In genomic region chr18:21053127-21053526, GRCh38 we compare ENCODE assay signal across 11 cellular contexts. TPM values are rescaled to one million over a fixed set of nuclear protein-coding genes. Genes with fewer than 3 reads are reported as not detected.
DNase-seq lines count a peak whose midpoint lies in the region; ATAC-seq and TF ChIP-seq lines count a peak whose summit lies in the region.
"Had no signal": no experiment of that assay in that cellular context is flagged by ENCODE, and none has a peak within 500 bp of the region (broad histone marks: within the 10 kb centered on the region; RNA-seq: fewer than 3 reads in every experiment).

No MANE protein-coding gene starts in this region.

- H3K9me2 ChIP-seq in PC-3 (replicated peaks; ENCODE audit: low read length), result no peaks in the 10 kb centered on the region

- CTCF ChIA-PET in PC-3 (lab: Charles Lee), result no interaction called here

- intact Hi-C loops in PC-3 (cut with micrococcal nuclease) (loop anchor here (10.0 kb wide), 1 partner anchor 132 kb away; no protein-coding TSS in a partner anchor), mucosa of descending colon (cut with DNase I, micrococcal nuclease) (no loop called here)

- DNase-seq in AG08396 (ENCODE audit: low spot score), result peak; percentile 63
- peak; percentile 16 for DNase-seq in PC-3
- DNase-seq in fibroblast of gingiva (ENCODE audit: low read depth), result peak; percentile 90
- no peak for DNase-seq in mucosa of descending colon
- no peak for DNase-seq in SIG-M5 (lab: John Stamatoyannopoulos, UW)
- no peak for DNase-seq in SW480 (ENCODE audit: low spot score)
- DNase-seq in activated CD8-positive, alpha-beta memory T cell treated with anti-CD3 and anti-CD28 coated beads, Interleukin-2, amount 50 U/mL, for 4 hours, result no peak
- DNase-seq: activated T-cell treated with anti-CD3 and anti-CD28 coated beads, Interleukin-2, amount 50 U/mL, for 1 hour; naive thymus-derived CD4-positive, alpha-beta T cell had no signal

- H3K79me2 ChIP-seq in PC-3 (ENCODE audit: low read length), result peaks cover 42% of the 10 kb centered on the region

- H3K27ac ChIP-seq in PC-3 (ENCODE audit: low read length), result no peak overlapping the region

- peak; percentile 68 for ATAC-seq in PC-3
- ATAC-seq in mucosa of descending colon, result peak; percentile 64
- no peak for ATAC-seq in GM18861 (IDR thresholded peaks at IDR 0.05; ENCODE audit: unreplicated experiment)
- ATAC-seq: naive thymus-derived CD4-positive, alpha-beta T cell had no signal

- H4K20me1 ChIP-seq in PC-3 (ENCODE audit: low read length), result no peaks in the 10 kb centered on the region

- H3K4me2 ChIP-seq in PC-3 (ENCODE audit: low read length), result no peak overlapping the region

- H3K36me3 ChIP-seq in PC-3 (ENCODE audit: low read depth, low read length) (no peaks in the 10 kb centered on the region), mucosa of descending colon (ENCODE audit: low read depth) (no peaks in the 10 kb centered on the region)
- H3K36me3 ChIP-seq: HAP-1 had no signal

- H3K4me3 ChIP-seq in PC-3 (ENCODE audit: low read length) (no peak overlapping the region), mucosa of descending colon (no peak overlapping the region)
- H3K4me3 ChIP-seq: HAP-1 had no signal

- H3K4me1 ChIP-seq in PC-3 (ENCODE audit: insufficient read depth, low read length) (no peaks in the 10 kb centered on the region), mucosa of descending colon (ENCODE audit: low read depth) (no peaks in the 10 kb centered on the region)
- H3K4me1 ChIP-seq: HAP-1 had no signal

- H3K9me3 ChIP-seq in PC-3 (ENCODE audit: low read length) (no peaks in the 10 kb centered on the region), mucosa of descending colon (no peaks in the 10 kb centered on the region)
- H3K9me3 ChIP-seq: HAP-1 had no signal

- POLR2A ChIA-PET in PC-3 (lab: Charles Lee; ENCODE audit: unreplicated experiment), result no interaction called here

- no peak overlapping the region for H2AFZ ChIP-seq in PC-3 (ENCODE audit: low read length)

- TF ChIP-seq CTCF in PC-3 (conservative IDR thresholded peaks at IDR 0.05; ENCODE audit: low read depth, low read length) (no peak), mucosa of descending colon (IDR thresholded peaks at IDR 0.05) (no peak)

- no peaks in the 10 kb centered on the region for H3K27me3 ChIP-seq in PC-3 (ENCODE audit: low read length)

- no peak overlapping the region for H3K9ac ChIP-seq in PC-3 (ENCODE audit: low read length)

- BruUV-seq in PC-3 (replicated peaks; lab: Mats Ljungman, UMichigan), result no TSS peak

- H3F3A ChIP-seq in PC-3 (ENCODE audit: low read length, unreplicated experiment), result no peaks in the 10 kb centered on the region

RNA-seq across cellular contexts. Expression of gene ROCK1, which starts 58.5 kb away (rescaled TPM):
- total RNA-seq in PC-3 (2014; rRNA removed) (22.2 and 37.0 TPM in 2 replicates), mucosa of descending colon (10 to 100 TPM; 33.0 to 57.3 (median 34.1) TPM)

Comparison
In these comparisons a context has a peak if more than half of its experiments do, and no peak if none do; other contexts are left out.
1. DNase-seq: peak in AG08396 (single experiment), PC-3 (single experiment) and fibroblast of gingiva (single experiment); none in mucosa of descending colon (0 of 3), SIG-M5 (single experiment), SW480 (single experiment) and activated CD8-positive, alpha-beta memory T cell treated with anti-CD3 and anti-CD28 coated beads, Interleukin-2, amount 50 U/mL, for 4 hours (single experiment).